13 cellular contexts compared by ENCODE assay signal in the genomic region with DNA sequence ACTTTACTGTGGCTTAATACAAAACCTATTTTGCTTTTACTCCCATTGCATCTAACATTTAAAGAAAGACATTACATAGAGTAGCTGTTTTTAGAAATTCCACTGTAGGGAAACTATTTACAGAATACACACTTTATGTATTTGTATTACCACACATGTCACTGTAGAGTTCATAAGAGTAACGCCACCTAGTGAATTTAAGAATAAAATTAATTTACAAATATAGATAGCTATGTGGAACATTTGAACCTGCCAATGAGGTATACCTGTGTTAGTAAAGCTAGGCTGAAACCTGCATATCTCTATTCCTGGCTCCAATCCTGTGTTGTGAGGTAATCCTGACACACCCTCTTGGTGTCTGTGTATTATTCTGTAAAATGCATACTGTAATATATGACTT.
DNase-seq lines count a peak whose midpoint lies in the region; ATAC-seq and TF ChIP-seq lines count a peak whose summit lies in the region.
"Had no signal": no experiment of that assay in that cellular context is flagged by ENCODE, and none has a peak within 500 bp of the region (broad histone marks: within the 10 kb centered on the region; RNA-seq: fewer than 3 reads in every experiment).

No MANE protein-coding gene starts in this region.

- ATAC-seq in WTC11 (no peak), GM19324 (IDR thresholded peaks at IDR 0.05; ENCODE audit: low FRiP score, unreplicated experiment) (no peak)
- ATAC-seq: psoas muscle had no signal

- DNase-seq in A673 (ENCODE audit: low spot score) (no peak), SK-N-SH (no peak), fibroblast of mammary gland (ENCODE audit: low read depth) (no peak), WTC11 (ENCODE audit: low spot score) (no peak), retina (no peak)
- no peak for DNase-seq in CD8-positive, alpha-beta memory T cell
- DNase-seq: activated T-cell treated with anti-CD3 and anti-CD28 coated beads, Interleukin-2, amount 50 U/mL, for 1 hour; NCI-H1105; NK-92 treated with Interleukin-12 subunit alpha and Interleukin-12 subunit beta, amount 100 ng/mL, for 24 hours; psoas muscle; transverse colon had no signal

- intact Hi-C loops in A673 (cut with micrococcal nuclease; ENCODE audit: unreplicated experiment): no loop called here

- no peak for TF ChIP-seq EP300 in SK-N-SH (IDR thresholded peaks at IDR 0.05; ENCODE audit: borderline replicate concordance in 1 of 2, low read depth in 1 of 2, low read length in 1 of 2)

- H3K36me3 Mint-ChIP-seq in WTC11: no peaks in the 10 kb centered on the region
- no peaks in the 10 kb centered on the region for H3K36me3 Mint-ChIP-seq in CD8-positive, alpha-beta memory T cell

- H3K4me3 Mint-ChIP-seq in WTC11: no peak overlapping the region
- peak overlapping the region in 1 of 7 donors; percentile 6 for H3K4me3 Mint-ChIP-seq in CD8-positive, alpha-beta memory T cell

- no peaks in the 10 kb centered on the region for H3K79me2 ChIP-seq in DOHH2 (ENCODE audit: control insufficient read depth, low read length)
- H3K79me2 ChIP-seq in SK-N-SH (ENCODE audit: insufficient read depth): no peaks in the 10 kb centered on the region

- BruUV-seq in A673 (replicated peaks; lab: Mats Ljungman, UMichigan): no TSS peak

- H3K9ac ChIP-seq in SK-N-SH: no peak overlapping the region

- H4K20me1 ChIP-seq in DOHH2 (ENCODE audit: control insufficient read depth, insufficient read depth, low read depth, low read length) (no peaks in the 10 kb centered on the region), SK-N-SH (ENCODE audit: insufficient read depth) (no peaks in the 10 kb centered on the region)

- H3K27me3 ChIP-seq in A673 (replicated peaks; ENCODE audit: insufficient read depth, low read depth, low read length, poor library complexity): no peaks in the 10 kb centered on the region
- H3K27me3 ChIP-seq in DOHH2 (ENCODE audit: control insufficient read depth, low read length): peaks cover 29% of the 10 kb centered on the region
- peaks cover 5% of the 10 kb centered on the region; the same call in 1 of the 2 replicates for H3K27me3 ChIP-seq in SK-N-SH (ENCODE audit: insufficient read depth)
- H3K27me3 ChIP-seq in CD8-positive, alpha-beta memory T cell (ENCODE audit: insufficient read depth, low read length, poor library complexity, severe bottlenecking): peaks cover 3% of the 10 kb centered on the region

- peaks cover 4% of the 10 kb centered on the region for H3K27me3 Mint-ChIP-seq in WTC11 (ENCODE audit: low read depth)
- H3K27me3 Mint-ChIP-seq in CD8-positive, alpha-beta memory T cell: peaks cover 12 to 29% of the 10 kb centered on the region in 2 donors

- peak; percentile 52 for TF ChIP-seq CTCF in A673 (conservative IDR thresholded peaks at IDR 0.05; ENCODE audit: low read depth, low read length)
- peak; percentile 27 for TF ChIP-seq CTCF in DOHH2 (IDR thresholded peaks at IDR 0.05; ENCODE audit: low read depth, low read length, poor library complexity, severe bottlenecking)
- peak; percentile 32 for TF ChIP-seq CTCF in SK-N-SH (IDR thresholded peaks at IDR 0.05)
- peak; percentile 9 for TF ChIP-seq CTCF in fibroblast of mammary gland (conservative IDR thresholded peaks at IDR 0.05; ENCODE audit: control insufficient read depth, insufficient read depth, low read depth, low read length)
- TF ChIP-seq CTCF in WTC11 (IDR thresholded peaks at IDR 0.05): no peak

- H3K4me2 ChIP-seq in DOHH2 (ENCODE audit: low read length): no peak overlapping the region
- H3K4me2 ChIP-seq in SK-N-SH: no peak overlapping the region

- H3K36me3 ChIP-seq in A673 (ENCODE audit: insufficient read depth, low read length, poor library complexity, severe bottlenecking): no peaks in the 10 kb centered on the region
- no peaks in the 10 kb centered on the region for H3K36me3 ChIP-seq in DOHH2 (ENCODE audit: control insufficient read depth, low read length)
- no peaks in the 10 kb centered on the region for H3K36me3 ChIP-seq in SK-N-SH (replicated peaks in 1 of 2; ENCODE audit: control insufficient read depth in 1 of 2, insufficient read depth in 2 of 2, low read length in 1 of 2)
- no peaks in the 10 kb centered on the region for H3K36me3 ChIP-seq in CD8-positive, alpha-beta memory T cell (ENCODE audit: insufficient read depth, low read length)
- H3K36me3 ChIP-seq: transverse colon had no signal

- no peak overlapping the region for H3K27ac ChIP-seq in A673 (ENCODE audit: low read depth, low read length, poor library complexity, severe bottlenecking)
- no peak overlapping the region for H3K27ac ChIP-seq in DOHH2 (ENCODE audit: low read depth, low read length)
- H3K27ac ChIP-seq in SK-N-SH (ENCODE audit: low read depth in 2 of 2, low read length in 1 of 2): no peak overlapping the region
- no peak overlapping the region for H3K27ac ChIP-seq in CD8-positive, alpha-beta memory T cell (ENCODE audit: low read depth, low read length)
- H3K27ac ChIP-seq: psoas muscle, transverse colon had no signal

- no peak for TF ChIP-seq RAD21 in SK-N-SH (IDR thresholded peaks at IDR 0.05; ENCODE audit: low read length)

- H3K9me3 Mint-ChIP-seq in WTC11: no peaks in the 10 kb centered on the region
- no peaks in the 10 kb centered on the region for H3K9me3 Mint-ChIP-seq in CD8-positive, alpha-beta memory T cell

- H3K4me1 ChIP-seq in A673 (ENCODE audit: insufficient read depth, low read length, poor library complexity, severe bottlenecking) (peaks cover 8% of the 10 kb centered on the region), DOHH2 (ENCODE audit: control insufficient read depth, low read length) (peaks cover 9% of the 10 kb centered on the region), SK-N-SH (ENCODE audit: control insufficient read depth in 1 of 2, insufficient read depth in 2 of 2, low read depth in 1 of 2, low read length in 1 of 2) (peaks cover 7 to 13% of the 10 kb centered on the region in 2 experiments; a peak in 3 of 4 replicates)
- H3K4me1 ChIP-seq in CD8-positive, alpha-beta memory T cell (ENCODE audit: insufficient read depth, low read length): no peaks in the 10 kb centered on the region

- H3K27ac Mint-ChIP-seq in WTC11: no peak overlapping the region
- H3K27ac Mint-ChIP-seq in CD8-positive, alpha-beta memory T cell: no peak overlapping the region

- no peaks in the 10 kb centered on the region for H3F3A ChIP-seq in DOHH2 (ENCODE audit: control insufficient read depth, insufficient read depth)
- no peaks in the 10 kb centered on the region for H3F3A ChIP-seq in SK-N-SH (replicated peaks; ENCODE audit: insufficient read depth)

- 18% methylated on average over 1 of the region's 1 CpG for WGBS in SK-N-SH (ENCODE audit: low lambda C conversion rate)

- peaks cover 50% of the 10 kb centered on the region for H3K4me1 Mint-ChIP-seq in WTC11
- H3K4me1 Mint-ChIP-seq in CD8-positive, alpha-beta memory T cell: peaks cover 19 to 28% (median 27%) of the 10 kb centered on the region in 3 donors

- POLR2A ChIA-PET in A673 (lab: Charles Lee; ENCODE audit: low non-redundant PET) (no interaction called here), SK-N-SH (lab: Yijun Ruan, JAX) (no interaction called here), WTC11 (lab: Charles Lee) (no interaction called here)
- POLR2A ChIA-PET in CD8-positive, alpha-beta memory T cell (lab: Charles Lee): no interaction called here

- H3K4me3 ChIP-seq in A673 (ENCODE audit: low read depth, low read length, poor library complexity, severe bottlenecking) (no peak overlapping the region), DOHH2 (ENCODE audit: low read length) (no peak overlapping the region), SK-N-SH (ENCODE audit: low read depth in 2 of 2, low read length in 1 of 2) (no peak overlapping the region), fibroblast of mammary gland (ENCODE audit: control insufficient read depth, low read depth, low read length) (no peak overlapping the region)
- H3K4me3 ChIP-seq in CD8-positive, alpha-beta memory T cell (ENCODE audit: low read length): no peak overlapping the region
- H3K4me3 ChIP-seq: psoas muscle, transverse colon had no signal

- H3K9me3 ChIP-seq in A673 (ENCODE audit: low read depth, low read length, poor library complexity, severe bottlenecking) (no peaks in the 10 kb centered on the region), DOHH2 (ENCODE audit: control insufficient read depth, insufficient read depth, low read length) (no peaks in the 10 kb centered on the region), SK-N-SH (no peaks in the 10 kb centered on the region)
- no peaks in the 10 kb centered on the region for H3K9me3 ChIP-seq in CD8-positive, alpha-beta memory T cell (ENCODE audit: low read length)
- H3K9me3 ChIP-seq: psoas muscle, transverse colon had no signal

- H2AFZ ChIP-seq in SK-N-SH (ENCODE audit: low read depth): no peak overlapping the region

- H3K9me2 ChIP-seq in DOHH2 (replicated peaks; ENCODE audit: control insufficient read depth, low read length) (no peaks in the 10 kb centered on the region), SK-N-SH (no peaks in the 10 kb centered on the region)

- CTCF ChIA-PET in A673 (lab: Charles Lee): interaction anchor here (1.0 kb wide), 1 partner anchor 525 kb away, joined by 3 read pairs; no protein-coding TSS in a partner anchor
- CTCF ChIA-PET in SK-N-SH (lab: Yijun Ruan, JAX): interaction anchor here (0.7 to 6.4 kb wide), 9 partner anchors 9 to 524 kb away, joined by 3 to 76 read pairs (median 4); no protein-coding TSS in a partner anchor
- CTCF ChIA-PET in WTC11 (lab: Charles Lee): interaction anchor here (1.2 kb wide), 1 partner anchor 16 kb away, joined by 4 read pairs; no protein-coding TSS in a partner anchor
- CTCF ChIA-PET in CD8-positive, alpha-beta memory T cell (lab: Charles Lee): interaction anchor here (1.2 kb wide), 1 partner anchor 11 kb away, joined by 3 read pairs; no protein-coding TSS in a partner anchor

TF ChIP-seq in SK-N-SH, 30 proteins besides CTCF, POLR2A, EP300 and RAD21 (continues in another document):
- TF ChIP-seq FOSL2 (IDR thresholded peaks at IDR 0.05; ENCODE audit: borderline replicate concordance, low read depth): no peak
